8 cellular contexts compared by ENCODE assay signal in genomic region chr7:124930173-124930623, GRCh38. TPM values are rescaled to one million over a fixed set of nuclear protein-coding genes. Genes with fewer than 3 reads are reported as not detected.
DNase-seq lines count a peak whose midpoint lies in the region; ATAC-seq, FAIRE-seq and TF ChIP-seq lines count a peak whose summit lies in the region.

No MANE protein-coding gene starts in this region.

- H2BK120ac ChIP-seq in IMR-90 (ENCODE audit: low read depth, low read length) = peak overlapping the region; percentile 81

- peak overlapping the region; percentile 79; the same call in 1 of the 2 replicates for H3K4me3 ChIP-seq in IMR-90 (ENCODE audit: insufficient read depth, low read depth, low read length)

- H3K4me1 ChIP-seq in IMR-90 (ENCODE audit: control insufficient read depth, insufficient read depth, low read length) = no peaks in the 10 kb centered on the region

- no peak overlapping the region for H2BK15ac ChIP-seq in IMR-90 (ENCODE audit: low read depth, low read length)

- H3K4me1 Mint-ChIP-seq in CD4-positive, alpha-beta T cell (ENCODE audit: low read depth) = peaks cover 42% of the 10 kb centered on the region
- H3K4me1 Mint-ChIP-seq in neural crest cell = peaks cover 34% of the 10 kb centered on the region

- H3K27ac Mint-ChIP-seq in CD4-positive, alpha-beta T cell = peak overlapping the region; percentile 88
- H3K27ac Mint-ChIP-seq in neural crest cell (ENCODE audit: unreplicated experiment) = peak overlapping the region; percentile 81

- peak overlapping the region; percentile 52 to 93 for H4K8ac ChIP-seq in IMR-90 (ENCODE audit: low read depth in 2 of 2, low read length in 2 of 2)

- H3K27me3 Mint-ChIP-seq in CD4-positive, alpha-beta T cell = no peaks in the 10 kb centered on the region
- peaks cover 9% of the 10 kb centered on the region for H3K27me3 Mint-ChIP-seq in neural crest cell (ENCODE audit: low read depth)

- peak overlapping the region; percentile 90 for H2AFZ ChIP-seq in IMR-90 (replicated peaks; ENCODE audit: low read length, poor library complexity)

- no peak for TF ChIP-seq POLR2A in IMR-90 (IDR thresholded peaks at IDR 0.05; ENCODE audit: low read depth, low read length)

- H3K23ac ChIP-seq in IMR-90 (ENCODE audit: low read depth, low read length) = no peak overlapping the region

- CTCF ChIA-PET in CD4-positive, alpha-beta T cell (lab: Charles Lee) = no interaction called here
- CTCF ChIA-PET in IMR-90 (lab: Yijun Ruan, JAX) = interaction anchor here (0.9 kb wide), 1 partner anchor 129 kb away, joined by 3 read pairs; no protein-coding TSS in a partner anchor

- no TSS peak for BruUV-seq in IMR-90 (replicated peaks; lab: Mats Ljungman, UMichigan)

- no peaks in the 10 kb centered on the region for H3K9me1 ChIP-seq in IMR-90 (ENCODE audit: insufficient read depth, low read length)

- H3K9me3 Mint-ChIP-seq in CD4-positive, alpha-beta T cell = no peaks in the 10 kb centered on the region
- no peaks in the 10 kb centered on the region for H3K9me3 Mint-ChIP-seq in neural crest cell

- H3K4me2 ChIP-seq in IMR-90 (ENCODE audit: low read depth, low read length) = peak overlapping the region; percentile 26; the same call in 1 of the 2 replicates

- TF ChIP-seq RAD21 in IMR-90 (IDR thresholded peaks at IDR 0.05; ENCODE audit: low read length) = no peak

- in situ Hi-C loops in IMR-90 (cut with MboI; ENCODE audit: low sequenced_read_pairs) = no loop called here

- H3K27ac ChIP-seq in CD4-positive, alpha-beta T cell (ENCODE audit: low read depth, low read length) = peak overlapping the region; percentile 77
- H3K27ac ChIP-seq in IMR-90 (ENCODE audit: insufficient read depth, low read length) = no peak overlapping the region

- H3K27me3 ChIP-seq in CD4-positive, alpha-beta T cell (ENCODE audit: control insufficient read depth, insufficient read depth, low read length) = no peaks in the 10 kb centered on the region
- H3K27me3 ChIP-seq in IMR-90 (ENCODE audit: control insufficient read depth, insufficient read depth, low read length) = no peaks in the 10 kb centered on the region

- peak overlapping the region; percentile 41; the same call in 1 of the 2 replicates for H4K5ac ChIP-seq in IMR-90 (ENCODE audit: low read depth, low read length)

- peaks cover 28% of the 10 kb centered on the region for H3K36me3 Mint-ChIP-seq in CD4-positive, alpha-beta T cell (ENCODE audit: low read depth)
- H3K36me3 Mint-ChIP-seq in neural crest cell (ENCODE audit: low read depth) = no peaks in the 10 kb centered on the region

- H2BK5ac ChIP-seq in IMR-90 (ENCODE audit: low read depth, low read length, poor library complexity, severe bottlenecking) = peak overlapping the region; percentile 46

- WGBS in IMR-90 (ENCODE audit: extremely low coverage in 2 of 2, insufficient read length in 1 of 2), 2 experiments = no CpG with 5 or more reads among the region's 1 CpG

- H3K56ac ChIP-seq in IMR-90 (ENCODE audit: extremely low read depth, insufficient read depth, low read length) = peak overlapping the region; percentile 59; the same call in 1 of the 2 replicates

- DNase-seq in CD4-positive, alpha-beta T cell = no peak
- DNase-seq in IMR-90 = no peak
- no peak for DNase-seq in neural crest cell (ENCODE audit: low read depth, low spot score)
- DNase-seq in glomerular visceral epithelial cell (ENCODE audit: extremely low spot score) = no peak
- DNase-seq in 8988T = no peak

- peaks cover 14 to 16% of the 10 kb centered on the region in 2 experiments for H3K79me1 ChIP-seq in IMR-90 (ENCODE audit: low read depth in 1 of 2, low read length in 2 of 2)

- H3K36me3 ChIP-seq in IMR-90 (ENCODE audit: control insufficient read depth, insufficient read depth, low read length) = no peaks in the 10 kb centered on the region

- TF ChIP-seq CTCF in CD4-positive, alpha-beta T cell (IDR thresholded peaks at IDR 0.05) = no peak
- TF ChIP-seq CTCF in IMR-90 (conservative IDR thresholded peaks at IDR 0.05; ENCODE audit: low read depth, low read length) (no peak), neural crest cell (conservative IDR thresholded peaks at IDR 0.05) (no peak)

- H3K18ac ChIP-seq in IMR-90 (ENCODE audit: low read depth, low read length) = peak overlapping the region; percentile 12; the same call in 1 of the 2 replicates

- peak overlapping the region; percentile 29; the same call in 1 of the 2 replicates for H3K4ac ChIP-seq in IMR-90 (ENCODE audit: low read depth, low read length)

- peak overlapping the region; percentile 90 for H3K4me3 Mint-ChIP-seq in CD4-positive, alpha-beta T cell
- peak overlapping the region; percentile 94 for H3K4me3 Mint-ChIP-seq in neural crest cell

- intact Hi-C loops in CD4-positive, alpha-beta T cell (cut with DNase I, micrococcal nuclease) = loop anchor here in 1 of 2 experiments (5.0 kb wide), 2 partner anchors 1183 to 1368 kb away; partner anchors contain the start of gene WASL
- intact Hi-C loops in IMR-90 (cut with micrococcal nuclease) = loop anchor here (5.0 kb wide), 1 partner anchor 62 kb away; no protein-coding TSS in a partner anchor

- peak; percentile 65 for FAIRE-seq in colon (lab: Jason Lieb, UNC)

- H2AK5ac ChIP-seq in IMR-90 (ENCODE audit: low read depth, low read length) = no peak overlapping the region

- H2BK20ac ChIP-seq in IMR-90 (ENCODE audit: low read depth, low read length) = 0 out of 2 replicates have a peak overlapping the region, but pooled peaks have one; percentile 43

- POLR2A ChIA-PET in CD4-positive, alpha-beta T cell (lab: Charles Lee) = interaction anchor here (0.6 to 2.2 kb wide), 4 partner anchors 9 to 1372 kb away, joined by 3 to 10 read pairs (median 4); partner anchors contain the start of gene WASL
- POLR2A ChIA-PET in IMR-90 (lab: Charles Lee; ENCODE audit: unreplicated experiment) = no interaction called here

- no peaks in the 10 kb centered on the region for H3K9me3 ChIP-seq in CD4-positive, alpha-beta T cell (ENCODE audit: control insufficient read depth, low read length)
- H3K9me3 ChIP-seq in IMR-90 (ENCODE audit: control insufficient read depth, insufficient read depth, low read length) = no peaks in the 10 kb centered on the region

- H2AK9ac ChIP-seq in IMR-90 (replicated peaks; ENCODE audit: low read depth, low read length, poor library complexity) = no peak overlapping the region

- dilution Hi-C loops in IMR-90 (cut with HindIII; ENCODE audit: low sequenced_read_pairs, unreplicated experiment) = no loop called here

- no peaks in the 10 kb centered on the region for H4K20me1 ChIP-seq in IMR-90 (ENCODE audit: insufficient read depth, low read length)

- no peak overlapping the region for H4K91ac ChIP-seq in IMR-90 (ENCODE audit: insufficient read depth, low read depth, low read length)

- no peak overlapping the region for H3K9ac ChIP-seq in IMR-90 (ENCODE audit: low read depth, low read length)

- no peak overlapping the region; the same call in 1 of the 2 replicates for H3K14ac ChIP-seq in IMR-90 (replicated peaks; ENCODE audit: low read depth, low read length)

- ATAC-seq in CD4-positive, alpha-beta T cell (ENCODE audit: poor library complexity) = no peak
- ATAC-seq in IMR-90 (ENCODE audit: low read depth) (no peak), GM18907 (IDR thresholded peaks at IDR 0.05; ENCODE audit: unreplicated experiment) (no peak), GM21526 (IDR thresholded peaks at IDR 0.05; ENCODE audit: low FRiP score, unreplicated experiment) (no peak)

TF ChIP-seq in IMR-90, 13 proteins besides CTCF, POLR2A, EP300 and RAD21:
- TF ChIP-seq SMC3 (IDR thresholded peaks at IDR 0.05; ENCODE audit: low read depth, low read length) = no peak
- no peak for TF ChIP-seq USF2 (IDR thresholded peaks at IDR 0.05; ENCODE audit: low read depth, low read length)
- no peak for TF ChIP-seq CEBPB (IDR thresholded peaks at IDR 0.05; ENCODE audit: low read depth, low read length)
- no peak for TF ChIP-seq ELK1 (IDR thresholded peaks at IDR 0.05; ENCODE audit: borderline replicate concordance, low read depth, low read length)

RNA-seq across cellular contexts. Expression of gene POT1, which starts 0.6 kb away (rescaled TPM):
- 1 to 10 TPM; 8.0 to 8.3 TPM for total RNA-seq in CD4-positive, alpha-beta T cell
- total RNA-seq in IMR-90 (2012; rRNA removed) (28.5 and 30.6 TPM in 2 replicates), neural crest cell (23.6 and 23.9 TPM in 2 replicates)
- polyA plus RNA-seq in IMR-90 (2012; rRNA removed) = 8.7 and 12.7 TPM in 2 replicates
- 1.8 and 1.9 TPM in 2 replicates for polyA plus RNA-seq in IMR-90 (2012; cell fraction: cytosol; rRNA removed)
- polyA plus RNA-seq in IMR-90 (2012; cell fraction: nucleus; rRNA removed; ENCODE audit: low replicate concordance) = 2.0 and 25.8 TPM in 2 replicates
